In genomic region chr1:243851129-243851756, GRCh38 we compare ENCODE assay signal across 8 cellular contexts. TPM values are rescaled to one million over a fixed set of nuclear protein-coding genes. Genes with fewer than 3 reads are reported as not detected.
DNase-seq lines count a peak whose midpoint lies in the region; ATAC-seq and TF ChIP-seq lines count a peak whose summit lies in the region.

No MANE protein-coding gene starts in this region.

- WGBS in stomach, 5 donors, result 3 to 6% (median 4%) methylated on average over 16 to 20 of the region's 20 CpGs

- H3K9me3 Mint-ChIP-seq in Calu3 (ENCODE audit: low read depth, unreplicated experiment) (no peaks in the 10 kb centered on the region), immature natural killer cell (no peaks in the 10 kb centered on the region)
- H3K9me3 Mint-ChIP-seq in activated naive CD8-positive, alpha-beta T cell treated with anti-CD3 and anti-CD28 coated beads, Interleukin-2, amount 50 U/mL, for 24 hours, result no peaks in the 10 kb centered on the region

- H3K27me3 Mint-ChIP-seq in Calu3 (ENCODE audit: unreplicated experiment) (no peaks in the 10 kb centered on the region), immature natural killer cell (ENCODE audit: low read depth in 3 of 3) (peaks cover 13 to 20% (median 15%) of the 10 kb centered on the region in 3 donors)
- no peaks in the 10 kb centered on the region for H3K27me3 Mint-ChIP-seq in activated naive CD8-positive, alpha-beta T cell treated with anti-CD3 and anti-CD28 coated beads, Interleukin-2, amount 50 U/mL, for 24 hours

- no peaks in the 10 kb centered on the region for H3K36me3 ChIP-seq in stomach

- peak overlapping the region; percentile 89 to 99 (median 95) for H3K27ac ChIP-seq in stomach

- H3K36me3 Mint-ChIP-seq in Calu3 (ENCODE audit: insufficient read depth, unreplicated experiment), result peaks cover 27% of the 10 kb centered on the region
- H3K36me3 Mint-ChIP-seq in activated naive CD8-positive, alpha-beta T cell treated with anti-CD3 and anti-CD28 coated beads, Interleukin-2, amount 50 U/mL, for 24 hours (ENCODE audit: low read depth), result no peaks in the 10 kb centered on the region
- H3K36me3 Mint-ChIP-seq in immature natural killer cell, result no peaks in the 10 kb centered on the region

- DNase-seq in Calu3 (no peak), immature natural killer cell (no peak), stomach (no peak), NOMO-1 (lab: John Stamatoyannopoulos, UW; ENCODE audit: unreplicated experiment in 2 of 2) (no peak), GM10266 (ENCODE audit: extremely low spot score) (no peak)
- DNase-seq in activated naive CD8-positive, alpha-beta T cell treated with anti-CD3 and anti-CD28 coated beads, Interleukin-2, amount 50 U/mL, for 24 hours, result no peak

- H3K4me3 Mint-ChIP-seq in Calu3 (ENCODE audit: low read depth, unreplicated experiment), result peak overlapping the region; percentile 96
- H3K4me3 Mint-ChIP-seq in activated naive CD8-positive, alpha-beta T cell treated with anti-CD3 and anti-CD28 coated beads, Interleukin-2, amount 50 U/mL, for 24 hours, result peak overlapping the region; percentile 89
- peak overlapping the region; percentile 90 to 97 (median 92) for H3K4me3 Mint-ChIP-seq in immature natural killer cell

- intact Hi-C loops in Calu3 (cut with micrococcal nuclease; ENCODE audit: unreplicated experiment), result loop anchor here (5.0 kb wide), 1 partner anchor 76 kb away; no protein-coding TSS in a partner anchor
- intact Hi-C loops in stomach (cut with DNase I; ENCODE audit: low total_unique reads), result no loop called here

- TF ChIP-seq CTCF in Calu3 (IDR thresholded peaks at IDR 0.05; ENCODE audit: unreplicated experiment) (no peak), stomach (IDR thresholded peaks at IDR 0.05) (no peak), GM10266 (IDR thresholded peaks at IDR 0.05; ENCODE audit: control insufficient read depth, insufficient read depth, low read depth, missing control alignments) (no peak)

- TF ChIP-seq EP300 in stomach (IDR thresholded peaks at IDR 0.05), result no peak

- peaks cover 18 to 43% (median 31%) of the 10 kb centered on the region in 4 donors for H3K4me1 ChIP-seq in stomach

- H3K4me1 Mint-ChIP-seq in Calu3 (ENCODE audit: low read depth, unreplicated experiment), result peaks cover 24% of the 10 kb centered on the region
- H3K4me1 Mint-ChIP-seq in activated naive CD8-positive, alpha-beta T cell treated with anti-CD3 and anti-CD28 coated beads, Interleukin-2, amount 50 U/mL, for 24 hours, result peaks cover 39% of the 10 kb centered on the region
- peaks cover 24 to 41% of the 10 kb centered on the region in 2 donors for H3K4me1 Mint-ChIP-seq in immature natural killer cell

- peak overlapping the region; percentile 81 to 95 (median 92) for H3K4me3 ChIP-seq in stomach

- H3K9me3 ChIP-seq in stomach, result peaks cover 0 to 4% (median 0%) of the 10 kb centered on the region in 4 donors

- TF ChIP-seq POLR2A in stomach (IDR thresholded peaks at IDR 0.05), result no peak

- peak; percentile 14 for ATAC-seq in HG03521 (IDR thresholded peaks at IDR 0.05; ENCODE audit: unreplicated experiment)
- no peak for ATAC-seq in activated naive CD8-positive, alpha-beta T cell treated with anti-CD3 and anti-CD28 coated beads, Interleukin-2, amount 50 U/mL, for 24 hours
- no peak for ATAC-seq in GM21786 (IDR thresholded peaks at IDR 0.05; ENCODE audit: unreplicated experiment)

- peak overlapping the region; percentile 84 for H3K27ac Mint-ChIP-seq in Calu3 (ENCODE audit: unreplicated experiment)
- H3K27ac Mint-ChIP-seq in activated naive CD8-positive, alpha-beta T cell treated with anti-CD3 and anti-CD28 coated beads, Interleukin-2, amount 50 U/mL, for 24 hours, result peak overlapping the region; percentile 96
- H3K27ac Mint-ChIP-seq in immature natural killer cell, result peak overlapping the region; percentile 93 to 98 (median 96)

- TSS peak; percentile 80 for BruUV-seq in Calu3 (replicated peaks; lab: Mats Ljungman, UMichigan)

- CTCF ChIA-PET in Calu3 (lab: Charles Lee), result no interaction called here

- H3K27me3 ChIP-seq in stomach, result peaks cover 0 to 34% (median 18%) of the 10 kb centered on the region in 3 donors

RNA-seq across cellular contexts. Expression of gene AKT3, which starts 1.2 kb away (rescaled TPM):
- total RNA-seq in Calu3 (2022) (55.2 and 81.2 TPM in 2 replicates), stomach (100 to 1,000 TPM in 1 of 5 donors, 10 to 100 TPM in 3, 1 to 10 TPM in 1; 5.5 to 100 (median 21.4) TPM)
- polyA plus RNA-seq in immature natural killer cell (1 to 10 TPM; 2.5 to 7.3 (median 5.2) TPM), stomach (10 to 100 TPM in 2 of 3 donors, 1 to 10 TPM in 1; 6.6 to 12.1 (median 11.3) TPM)
